ENCODE assay signal across 19 cellular contexts in the genomic region with DNA sequence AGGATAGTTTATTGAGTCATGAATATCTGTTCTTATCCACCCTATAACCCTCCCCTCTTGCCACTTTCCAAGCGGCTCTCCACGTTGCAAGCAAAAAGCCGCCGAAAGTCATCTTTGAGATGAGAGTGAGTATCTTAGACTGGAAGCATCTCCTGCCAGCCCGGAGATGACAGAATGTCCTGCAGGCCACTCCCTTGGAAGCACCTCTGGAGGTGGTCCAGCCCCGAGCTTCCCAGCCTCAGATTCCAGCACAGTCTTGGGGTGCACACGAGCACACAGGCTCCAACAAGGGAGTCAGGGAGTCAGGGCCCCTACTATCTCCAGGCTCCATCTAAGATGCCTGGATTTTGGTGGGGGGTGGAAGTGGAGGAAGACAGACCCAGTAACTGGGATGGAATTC. TPM values are rescaled to one million over a fixed set of nuclear protein-coding genes. Genes with fewer than 3 reads are reported as not detected.
DNase-seq lines count a peak whose midpoint lies in the region; ATAC-seq and TF ChIP-seq lines count a peak whose summit lies in the region.
"Had no signal": no experiment of that assay in that cellular context is flagged by ENCODE, and none has a peak within 500 bp of the region (broad histone marks: within the 10 kb centered on the region; RNA-seq: fewer than 3 reads in every experiment).

No MANE protein-coding gene starts in this region.

- H3K36me3 ChIP-seq in neuronal stem cell (replicated peaks in 1 of 2; ENCODE audit: control insufficient read depth in 2 of 2, insufficient read depth in 2 of 2, low read length in 2 of 2), result no peaks in the 10 kb centered on the region
- no peaks in the 10 kb centered on the region for H3K36me3 ChIP-seq in aorta (ENCODE audit: control insufficient read depth in 1 of 2, insufficient read depth in 2 of 2, low read length in 1 of 2)
- no peaks in the 10 kb centered on the region for H3K36me3 ChIP-seq in testis (ENCODE audit: low read depth, missing control alignments)
- H3K36me3 ChIP-seq: BLaER1 treated with 17β-estradiol and CSF1 and Interleukin-3, amounts not matched to agents 10 nM and 100 nM; Peyer's patch had no signal

- H3K9me3 Mint-ChIP-seq in T-helper 2 cell treated with Interferon-gamma antibody and Interleukin-4, amounts not matched to agents 5 μg/mL and 100 μg/mL, for 36 hours, result no peaks in the 10 kb centered on the region
- H3K9me3 Mint-ChIP-seq: CD8-positive, alpha-beta memory T cell had no signal

- H3K4me3 Mint-ChIP-seq in T-helper 2 cell treated with Interferon-gamma antibody and Interleukin-4, amounts not matched to agents 5 μg/mL and 100 μg/mL, for 36 hours, result no peak overlapping the region
- H3K4me3 Mint-ChIP-seq: CD8-positive, alpha-beta memory T cell had no signal

- H3K23ac ChIP-seq in neuronal stem cell (ENCODE audit: low read depth, low read length, poor library complexity), result no peak overlapping the region

- H2AFZ ChIP-seq in neuronal stem cell (ENCODE audit: low read length), result no peak overlapping the region

- no peak overlapping the region for H4K8ac ChIP-seq in neuronal stem cell (ENCODE audit: low read depth, low read length)

- H3K79me1 ChIP-seq in neuronal stem cell (ENCODE audit: low read depth, low read length), result no peaks in the 10 kb centered on the region

- H3K27me3 Mint-ChIP-seq in T-helper 2 cell treated with Interferon-gamma antibody and Interleukin-4, amounts not matched to agents 5 μg/mL and 100 μg/mL, for 36 hours (ENCODE audit: low read depth), result peaks cover 18% of the 10 kb centered on the region

- H2BK5ac ChIP-seq in neuronal stem cell (ENCODE audit: low read length), result no peak overlapping the region

- H3K27ac ChIP-seq in right cardiac atrium (ENCODE audit: low read length) (peak overlapping the region; percentile 10), coronary artery (peak overlapping the region; percentile 61 to 94), neuronal stem cell (replicated peaks; ENCODE audit: low read length) (no peak overlapping the region), aorta (ENCODE audit: low read depth in 1 of 2, low read length in 2 of 2) (peak overlapping the region; percentile 34 to 69), testis (no peak overlapping the region)
- H3K27ac ChIP-seq: BLaER1 treated with 17β-estradiol and CSF1 and Interleukin-3, amounts not matched to agents 10 nM and 100 nM; Peyer's patch had no signal

- H3K4me3 ChIP-seq in right cardiac atrium (ENCODE audit: low read length), result no peak overlapping the region
- peak overlapping the region; percentile 51 for H3K4me3 ChIP-seq in coronary artery
- no peak overlapping the region for H3K4me3 ChIP-seq in neuronal stem cell (ENCODE audit: low read length in 2 of 2)
- H3K4me3 ChIP-seq in aorta (ENCODE audit: low read length in 2 of 2), result no peak overlapping the region
- no peak overlapping the region for H3K4me3 ChIP-seq in testis
- H3K4me3 ChIP-seq: BLaER1 treated with 17β-estradiol and CSF1 and Interleukin-3, amounts not matched to agents 10 nM and 100 nM; Peyer's patch had no signal

- intact Hi-C loops in right cardiac atrium (cut with DNase I) (loop anchor here in 1 of 4 donors (10.0 kb wide), 1 partner anchor 128 kb away; no protein-coding TSS in a partner anchor), left cardiac atrium (cut with DNase I) (loop anchor here in 1 of 2 donors (10.0 kb wide), 1 partner anchor 128 kb away; no protein-coding TSS in a partner anchor), aorta (cut with DNase I) (loop anchor here (5.0 to 10.0 kb wide), 2 partner anchors 48 to 140 kb away; no protein-coding TSS in a partner anchor), testis (cut with DNase I; ENCODE audit: low total_unique reads) (no loop called here)

- no peaks in the 10 kb centered on the region for H3K4me1 Mint-ChIP-seq in T-helper 2 cell treated with Interferon-gamma antibody and Interleukin-4, amounts not matched to agents 5 μg/mL and 100 μg/mL, for 36 hours (ENCODE audit: low read depth)

- no peak overlapping the region for H4K91ac ChIP-seq in neuronal stem cell (ENCODE audit: low read depth, low read length, poor library complexity)

- H3K4ac ChIP-seq in neuronal stem cell (ENCODE audit: low read length), result no peak overlapping the region

- H3K4me1 ChIP-seq in right cardiac atrium (ENCODE audit: control insufficient read depth, insufficient read depth, low read length) (peaks cover 4% of the 10 kb centered on the region), neuronal stem cell (ENCODE audit: control insufficient read depth in 2 of 2, insufficient read depth in 1 of 2, low read depth in 1 of 2, low read length in 2 of 2) (peaks cover 0 to 5% of the 10 kb centered on the region in 2 donors), aorta (ENCODE audit: control insufficient read depth in 1 of 2, insufficient read depth in 2 of 2, low read length in 2 of 2) (peaks cover 0 to 8% of the 10 kb centered on the region in 2 donors), testis (peaks cover 35% of the 10 kb centered on the region)

- H2BK12ac ChIP-seq in neuronal stem cell (ENCODE audit: low read length), result no peak overlapping the region

- TF ChIP-seq CTCF in coronary artery (IDR thresholded peaks at IDR 0.05), result no peak
- TF ChIP-seq CTCF in testis (IDR thresholded peaks at IDR 0.05), result no peak

- no peak overlapping the region for H3K9ac ChIP-seq in neuronal stem cell (ENCODE audit: low read depth, low read length, poor library complexity)
- H3K9ac ChIP-seq: BLaER1 treated with 17β-estradiol and CSF1 and Interleukin-3, amounts not matched to agents 10 nM and 100 nM had no signal

- ATAC-seq in right cardiac atrium, result no peak
- ATAC-seq in left cardiac atrium, result no peak
- ATAC-seq in aorta (ENCODE audit: low FRiP score), result no peak

- peak in 1 of 3 donors; percentile 62 for DNase-seq in right cardiac atrium
- no peak for DNase-seq in left cardiac atrium
- peak; percentile 71 for DNase-seq in coronary artery (ENCODE audit: low spot score)
- no peak for DNase-seq in neuronal stem cell (ENCODE audit: low spot score)
- no peak for DNase-seq in aorta
- DNase-seq in activated gamma-delta T cell treated with Interleukin-2 at 50 U/mL for 16 hours, result no peak
- DNase-seq in testis, result no peak
- DNase-seq in T-helper 2 cell treated with Interferon-gamma antibody and Interleukin-4, amounts not matched to agents 5 μg/mL and 100 μg/mL, for 36 hours (ENCODE audit: low spot score), result no peak
- DNase-seq: CD8-positive, alpha-beta memory T cell; DMS79 treated with DMSO at 0.1 percent for 48 hours; NCI-H1048; NCI-H1436 treated with DMSO at 0.1 percent for 48 hours; NCI-H2081; NCI-H510A; NCI-H82; Peyer's patch; SHP77 treated with DMSO at 0.1 percent for 48 hours had no signal

- WGBS in right cardiac atrium, result 63% methylated on average over 7 of the region's 7 CpGs
- no CpG with 5 or more reads among the region's 7 CpGs for WGBS in neuronal stem cell (ENCODE audit: extremely low coverage in 2 of 2, insufficient read length in 2 of 2, insufficient replicate concordance in 1 of 2), 2 donors
- 52 to 58% methylated on average over 7 of the region's 7 CpGs for WGBS in aorta, 2 donors
- WGBS in testis, 2 donors, result 72 to 79% methylated on average over 6 to 7 of the region's 7 CpGs

- H3K4me2 ChIP-seq in neuronal stem cell (ENCODE audit: insufficient read depth, low read length, poor library complexity, severe bottlenecking), result no peak overlapping the region

- no peak overlapping the region for H3K27ac Mint-ChIP-seq in T-helper 2 cell treated with Interferon-gamma antibody and Interleukin-4, amounts not matched to agents 5 μg/mL and 100 μg/mL, for 36 hours
- H3K27ac Mint-ChIP-seq: CD8-positive, alpha-beta memory T cell had no signal

- H3K18ac ChIP-seq in neuronal stem cell (ENCODE audit: low read length), result peak overlapping the region; percentile 46

- no peaks in the 10 kb centered on the region for H3K36me3 Mint-ChIP-seq in T-helper 2 cell treated with Interferon-gamma antibody and Interleukin-4, amounts not matched to agents 5 μg/mL and 100 μg/mL, for 36 hours (ENCODE audit: low read depth)
- H3K36me3 Mint-ChIP-seq: CD8-positive, alpha-beta memory T cell had no signal

- TF ChIP-seq POLR2A in testis (IDR thresholded peaks at IDR 0.05), result no peak

- H3K9me3 ChIP-seq in right cardiac atrium (ENCODE audit: control insufficient read depth, low read length), result no peaks in the 10 kb centered on the region
- H3K9me3 ChIP-seq in neuronal stem cell (replicated peaks in 1 of 2; ENCODE audit: control insufficient read depth in 2 of 2, insufficient read depth in 1 of 2, low read depth in 1 of 2, low read length in 2 of 2), result no peaks in the 10 kb centered on the region
- no peaks in the 10 kb centered on the region for H3K9me3 ChIP-seq in aorta (ENCODE audit: control insufficient read depth, low read length)
- H3K9me3 ChIP-seq in testis, result no peaks in the 10 kb centered on the region
- H3K9me3 ChIP-seq: BLaER1 treated with 17β-estradiol and CSF1 and Interleukin-3, amounts not matched to agents 10 nM and 100 nM; Peyer's patch had no signal

- no peak overlapping the region for H3K14ac ChIP-seq in neuronal stem cell (ENCODE audit: low read length)

- H2BK15ac ChIP-seq in neuronal stem cell (ENCODE audit: low read length), result no peak overlapping the region

- H3K27me3 ChIP-seq in right cardiac atrium (ENCODE audit: control insufficient read depth, insufficient read depth) (no peaks in the 10 kb centered on the region), neuronal stem cell (ENCODE audit: control insufficient read depth in 3 of 3, insufficient read depth in 3 of 3, low read depth in 1 of 3, low read length in 3 of 3) (peaks cover 0 to 68% (median 2%) of the 10 kb centered on the region in 3 experiments), aorta (ENCODE audit: control insufficient read depth in 1 of 2, insufficient read depth in 2 of 2, low read length in 1 of 2) (no peaks in the 10 kb centered on the region), testis (no peaks in the 10 kb centered on the region)
- H3K27me3 ChIP-seq: Peyer's patch had no signal

- H2BK120ac ChIP-seq in neuronal stem cell (ENCODE audit: low read depth, low read length), result no peak overlapping the region

- H2AK5ac ChIP-seq in neuronal stem cell (ENCODE audit: low read depth, low read length), result no peak overlapping the region

RNA-seq across cellular contexts. Expression of gene ELN, which starts 5.5 kb away (rescaled TPM):
- 100 to 1,000 TPM in 3 of 4 donors, 10 to 100 TPM in 1; 100.0 to 323 (median 120) TPM for total RNA-seq in right cardiac atrium
- polyA plus RNA-seq in right cardiac atrium, result 73.4 TPM
- 100 to 1,000 TPM in 1 of 2 donors, 10 to 100 TPM in 1; 91.7 to 166 TPM for total RNA-seq in left cardiac atrium
- 2.9 TPM for polyA plus RNA-seq in neuronal stem cell (2013, experiment 1 of 2)
- polyA plus RNA-seq in neuronal stem cell (2013, experiment 2 of 2), result 3.1 TPM
- total RNA-seq in aorta, result 100 to 1,000 TPM; 556 to 836 TPM
- polyA plus RNA-seq in aorta, result 1,000 to 10,000 TPM in 1 of 2 donors, 100 to 1,000 TPM in 1; 262 to 1,097 TPM
- total RNA-seq in testis, result 10 to 100 TPM; 24.6 to 35.2 TPM
- 55.9 TPM for polyA plus RNA-seq in testis (ENCODE audit: insufficient read depth, low read depth, low replicate concordance)
- total RNA-seq: CD8-positive, alpha-beta memory T cell; MCF 10A had no signal
- polyA plus RNA-seq: CD8-positive, alpha-beta memory T cell had no signal

Comparison
In these comparisons a context has a peak if more than half of its experiments do, and no peak if none do; other contexts are left out.
1. H3K27ac ChIP-seq: peak in right cardiac atrium (single experiment), coronary artery (2 of 2) and aorta (2 of 2); none in neuronal stem cell (single experiment) and testis (0 of 2).